17 cellular contexts compared by ENCODE assay signal in genomic region chr12:68276400-68276930, GRCh38. TPM values are rescaled to one million over a fixed set of nuclear protein-coding genes. Genes with fewer than 3 reads are reported as not detected.
DNase-seq lines count a peak whose midpoint lies in the region; FAIRE-seq and TF ChIP-seq lines count a peak whose summit lies in the region.
"Had no signal": no experiment of that assay in that cellular context is flagged by ENCODE, and none has a peak within 500 bp of the region (broad histone marks: within the 10 kb centered on the region; RNA-seq: fewer than 3 reads in every experiment).

No MANE protein-coding gene starts in this region.

- H3K4me3 ChIP-seq in NB4 (ENCODE audit: low read depth, low read length) (no peak overlapping the region), neutrophil (ENCODE audit: low read depth in 1 of 2, low read length in 1 of 2) (no peak overlapping the region)

- peak overlapping the region; percentile 57 for H3K27ac ChIP-seq in neutrophil

- H3K36me3 ChIP-seq in neutrophil = no peaks in the 10 kb centered on the region

- FAIRE-seq in GM12891 (lab: Jason Lieb, UNC) = peak; percentile 23
- FAIRE-seq: RCC 7860 had no signal

- H3K4me1 ChIP-seq in neutrophil (ENCODE audit: control insufficient read depth in 1 of 2, insufficient read depth in 1 of 2, low read depth in 1 of 2, low read length in 1 of 2) = peaks cover 57 to 62% of the 10 kb centered on the region in 2 experiments

- no peaks in the 10 kb centered on the region for H3K9me3 ChIP-seq in neutrophil

- TF ChIP-seq POLR2A in GM12891 (IDR thresholded peaks at IDR 0.05; ENCODE audit: low read depth, low read length) (no peak), NB4 (IDR thresholded peaks at IDR 0.05; ENCODE audit: extremely low read depth, insufficient read length) (no peak)

- DNase-seq in GM12891 (ENCODE audit: insufficient read length, low spot score) (no peak), NB4 (ENCODE audit: low read depth) (peak; percentile 10), amniotic epithelial cell (ENCODE audit: low read depth) (peak; percentile 37), NCI-H2196 treated with DMSO at 0.1 percent for 48 hours (lab: John Stamatoyannopoulos, UW; ENCODE audit: unreplicated experiment) (no peak), NCI-H446 (lab: John Stamatoyannopoulos, UW) (no peak)
- DNase-seq in activated T-cell treated with anti-CD3 and anti-CD28 coated beads, Interleukin-2, amount 50 U/mL, for 1 hour = no peak
- DNase-seq: Calu3; CD4-positive, alpha-beta memory T cell; KBM-7; NCI-H1048; NCI-H146; NCI-H2081; NCI-H524; Right ventricle myocardium superior had no signal

- H3K27me3 ChIP-seq in neutrophil = no peaks in the 10 kb centered on the region

- TF ChIP-seq CTCF in NB4 (IDR thresholded peaks at IDR 0.05; ENCODE audit: low read depth, low read length) = no peak
- no peak for TF ChIP-seq CTCF in neutrophil (IDR thresholded peaks at IDR 0.05)

TF ChIP-seq in GM12891, 5 proteins besides CTCF, POLR2A, EP300 and RAD21:
- TF ChIP-seq PAX5 (IDR thresholded peaks at IDR 0.05; ENCODE audit: insufficient read depth, low read length, severe bottlenecking) = no peak
- TF ChIP-seq TAF1 (IDR thresholded peaks at IDR 0.05; ENCODE audit: low read depth, low read length) = no peak
- TF ChIP-seq POLR2AphosphoS5 (IDR thresholded peaks at IDR 0.05; ENCODE audit: low read depth, low read length) = no peak
- no peak for TF ChIP-seq POU2F2 (IDR thresholded peaks at IDR 0.05; ENCODE audit: low read depth, low read length)
- no peak for TF ChIP-seq SPI1 (IDR thresholded peaks at IDR 0.05; ENCODE audit: low read depth, low read length)

RNA-seq across cellular contexts. Expression of gene IL22, which starts 23.1 kb away (rescaled TPM):
- polyA plus RNA-seq in GM12891 (2012; ENCODE audit: low read depth, missing spikeins) = not detected
- polyA plus RNA-seq: BJ had no signal

RNA-seq across cellular contexts. Expression of gene IL26, which starts 50.9 kb away (rescaled TPM):
- polyA plus RNA-seq in GM12891 (2012; ENCODE audit: low read depth, missing spikeins) = not detected
- polyA plus RNA-seq: BJ had no signal

RNA-seq across cellular contexts. Expression of gene MDM1, which starts 55.7 kb away (rescaled TPM):
- polyA plus RNA-seq in GM12891 (2012; ENCODE audit: low read depth, missing spikeins) = 6.2 TPM

Comparison
In these comparisons a context has a peak if more than half of its experiments do, and no peak if none do; other contexts are left out.
1. DNase-seq: peak in NB4 (single experiment) and amniotic epithelial cell (single experiment); none in GM12891 (single experiment), activated T-cell treated with anti-CD3 and anti-CD28 coated beads, Interleukin-2, amount 50 U/mL, for 1 hour (single experiment), NCI-H2196 treated with DMSO at 0.1 percent for 48 hours (single experiment) and NCI-H446 (0 of 2).